18 cellular contexts compared by ENCODE assay signal in the genomic region with DNA sequence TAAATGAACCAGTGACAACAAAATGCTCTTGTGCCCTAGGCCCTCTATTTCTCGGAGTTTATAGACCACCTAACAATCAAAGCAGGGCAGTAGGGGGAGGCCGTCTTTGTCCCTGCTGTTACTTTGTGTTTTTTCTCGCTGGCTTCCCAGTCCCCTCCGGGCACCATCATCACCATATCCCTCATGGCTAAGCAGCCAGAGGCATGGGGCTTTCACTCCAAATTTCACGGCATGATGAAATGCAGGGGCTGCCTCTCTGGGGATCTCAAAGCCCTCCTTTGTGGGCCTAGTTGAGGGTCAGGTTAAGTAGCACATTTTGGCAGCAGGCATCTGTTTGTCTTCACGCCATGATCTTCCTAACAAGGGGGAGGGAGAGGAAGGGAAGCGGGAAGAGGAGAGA.
A peak's percentile ranks its signal among the peaks of the same experiment; 100 is the strongest.
DNase-seq lines count a peak whose midpoint lies in the region; ATAC-seq and TF ChIP-seq lines count a peak whose summit lies in the region.
"Had no signal": no experiment of that assay in that cellular context is flagged by ENCODE, and none has a peak within 500 bp of the region (broad histone marks: within the 10 kb centered on the region; RNA-seq: fewer than 3 reads in every experiment).

No MANE protein-coding gene starts in this region.

- H3K36me3 ChIP-seq in HUES6 (ENCODE audit: control insufficient read depth, insufficient read depth, low read length) (peaks cover 6% of the 10 kb centered on the region; the same call in 1 of the 2 replicates), thyroid gland (no peaks in the 10 kb centered on the region)

- H3K27me3 ChIP-seq in HUES6 (ENCODE audit: control insufficient read depth, insufficient read depth, low read length) (no peaks in the 10 kb centered on the region), thyroid gland (no peaks in the 10 kb centered on the region)

- no peak for TF ChIP-seq CTCF in brain (conservative IDR thresholded peaks at IDR 0.05)
- TF ChIP-seq CTCF in thyroid gland (IDR thresholded peaks at IDR 0.05) = no peak

- TF ChIP-seq POLR2A in thyroid gland (IDR thresholded peaks at IDR 0.05) = no peak

- H3K4me3 ChIP-seq in HUES6 (ENCODE audit: low read depth, low read length) = peak overlapping the region; percentile 32; the same call in 1 of the 2 replicates
- H3K4me3 ChIP-seq in thyroid gland (replicated peaks in 1 of 3) = no peak overlapping the region

- peaks cover 54% of the 10 kb centered on the region for H3K4me1 ChIP-seq in HUES6 (ENCODE audit: control insufficient read depth, insufficient read depth, low read length)
- H3K4me1 ChIP-seq in thyroid gland = no peaks in the 10 kb centered on the region

- DNase-seq in left kidney (ENCODE audit: low read depth, low spot score) (peak; percentile 3), thyroid gland (no peak), UCSD-AML1 (lab: John Stamatoyannopoulos, UW; ENCODE audit: unreplicated experiment) (no peak)
- no peak for DNase-seq in activated CD4-positive, alpha-beta T cell treated with anti-CD3 and anti-CD28 coated beads for 36 hours
- DNase-seq: COR-L47; DMS153; HCEC 1CT; KBM-7; NCI-H1436; NCI-H2029; NCI-H526 treated with DMSO at 0.1 percent for 48 hours; NK-92 treated with Interleukin-12 subunit alpha and Interleukin-12 subunit beta, amount 100 ng/mL, for 24 hours; SHP77 had no signal

- 78 to 94% methylated on average over 4 to 7 of the region's 7 CpGs for WGBS in thyroid gland, 2 donors

- peak overlapping the region; percentile 18 for H3K9ac ChIP-seq in HUES6 (ENCODE audit: low read length)

- peaks cover 17% of the 10 kb centered on the region for H3K27me3 Mint-ChIP-seq in brain
- no peaks in the 10 kb centered on the region for H3K27me3 Mint-ChIP-seq in activated CD4-positive, alpha-beta T cell treated with anti-CD3 and anti-CD28 coated beads for 36 hours

- POLR2A ChIA-PET in activated CD4-positive, alpha-beta T cell treated with anti-CD3 and anti-CD28 coated beads for 36 hours (lab: Charles Lee) = no interaction called here

- H3K4me1 Mint-ChIP-seq in brain = peaks cover 47% of the 10 kb centered on the region
- no peaks in the 10 kb centered on the region for H3K4me1 Mint-ChIP-seq in activated CD4-positive, alpha-beta T cell treated with anti-CD3 and anti-CD28 coated beads for 36 hours

- intact Hi-C loops in thyroid gland (cut with DNase I) = no loop called here
- intact Hi-C loops in activated CD4-positive, alpha-beta T cell treated with anti-CD3 and anti-CD28 coated beads for 36 hours (cut with DNase I, micrococcal nuclease) = no loop called here

- H3K9me3 ChIP-seq in HUES6 (ENCODE audit: control insufficient read depth, insufficient read depth, low read depth, low read length) = no peaks in the 10 kb centered on the region; the same call in 1 of the 2 replicates
- H3K9me3 ChIP-seq in thyroid gland = no peaks in the 10 kb centered on the region

- H3K9me3 Mint-ChIP-seq in brain = peaks cover 0 to 3% (median 0%) of the 10 kb centered on the region in 5 experiments
- H3K9me3 Mint-ChIP-seq in activated CD4-positive, alpha-beta T cell treated with anti-CD3 and anti-CD28 coated beads for 36 hours (ENCODE audit: low read depth) = no peaks in the 10 kb centered on the region

- H3K27ac ChIP-seq in HUES6 (ENCODE audit: low read depth, low read length) = peak overlapping the region; percentile 37; the same call in 1 of the 2 replicates
- no peak overlapping the region for H3K27ac ChIP-seq in thyroid gland
- H3K27ac ChIP-seq: HL-60 had no signal

- no peak for ATAC-seq in HG02840 (IDR thresholded peaks at IDR 0.05; ENCODE audit: low FRiP score, unreplicated experiment)
- no peak for ATAC-seq in activated CD4-positive, alpha-beta T cell treated with anti-CD3 and anti-CD28 coated beads for 36 hours
- ATAC-seq: SK-N-SH treated with all-trans-retinoic acid at 6 μM for 48 hours had no signal

- CTCF ChIA-PET in activated CD4-positive, alpha-beta T cell treated with anti-CD3 and anti-CD28 coated beads for 36 hours (lab: Charles Lee) = no interaction called here

- peak overlapping the region in 3 of 5 experiments; percentile 44 to 77 (median 76) for H3K4me3 Mint-ChIP-seq in brain
- H3K4me3 Mint-ChIP-seq in activated CD4-positive, alpha-beta T cell treated with anti-CD3 and anti-CD28 coated beads for 36 hours = no peak overlapping the region

- peaks cover 4% of the 10 kb centered on the region for H3K36me3 Mint-ChIP-seq in brain
- H3K36me3 Mint-ChIP-seq in activated CD4-positive, alpha-beta T cell treated with anti-CD3 and anti-CD28 coated beads for 36 hours (ENCODE audit: low read depth) = no peaks in the 10 kb centered on the region

- peak overlapping the region in 3 of 5 experiments; percentile 29 to 80 (median 67) for H3K27ac Mint-ChIP-seq in brain
- no peak overlapping the region for H3K27ac Mint-ChIP-seq in activated CD4-positive, alpha-beta T cell treated with anti-CD3 and anti-CD28 coated beads for 36 hours
